Comparison of ENCODE assay signal across 22 cellular contexts in genomic region chr20:13131688-13132087, GRCh38.
"Had no signal": no experiment of that assay in that cellular context is flagged by ENCODE, and none has a peak within 500 bp of the region (broad histone marks: within the 10 kb centered on the region; RNA-seq: fewer than 3 reads in every experiment).

No MANE protein-coding gene starts in this region.

- H3K36me3 Mint-ChIP-seq: activated naive CD4-positive, alpha-beta T cell treated with anti-CD3 and anti-CD28 coated beads, Interleukin-2, amount 50 U/mL, for 72 hours; brain; stimulated activated effector memory CD8-positive, alpha-beta T cell treated with anti-CD3 and anti-CD28 coated beads, Interleukin-12 subunit alpha, Interleukin-12 subunit beta, amount 100 ng/mL, for 72 hours had no signal

- DNase-seq: activated CD4-positive, alpha-beta T cell treated with anti-CD3 and anti-CD28 coated beads for 1 hour; activated CD4-positive, alpha-beta T cell treated with anti-CD3 and anti-CD28 coated beads, Interleukin-2, amount 50 U/mL, for 1 hour; activated T-cell treated with anti-CD3 and anti-CD28 coated beads, Interleukin-2, amount 50 U/mL, for 1 hour; aorta; effector CD4-positive, alpha-beta T cell; heart right ventricle; kidney; lower lobe of right lung; nephron progenitor cell; pancreas; right lobe of liver; small intestine; stimulated activated CD4-positive, alpha-beta T cell treated with anti-CD3 and anti-CD28 coated beads, Interleukin-2, amount 100 ng/mL, for 24 hours; stomach had no signal

- ATAC-seq: activated naive CD4-positive, alpha-beta T cell treated with anti-CD3 and anti-CD28 coated beads, Interleukin-2, amount 50 U/mL, for 72 hours; activated T-helper 17 cell treated with anti-CD3 and anti-CD28 coated beads, Interleukin-2, amount 50 U/mL, for 72 hours; lower lobe of right lung; stimulated activated effector memory CD8-positive, alpha-beta T cell treated with anti-CD3 and anti-CD28 coated beads, Interleukin-12 subunit alpha, Interleukin-12 subunit beta, amount 100 ng/mL, for 72 hours had no signal

- H3K9me3 Mint-ChIP-seq: activated naive CD4-positive, alpha-beta T cell treated with anti-CD3 and anti-CD28 coated beads, Interleukin-2, amount 50 U/mL, for 72 hours; stimulated activated effector memory CD8-positive, alpha-beta T cell treated with anti-CD3 and anti-CD28 coated beads, Interleukin-12 subunit alpha, Interleukin-12 subunit beta, amount 100 ng/mL, for 72 hours had no signal

- FAIRE-seq: endometrium, kidney, pancreas, small intestine had no signal

- H3K4me3 ChIP-seq: heart right ventricle, lower lobe of right lung, pancreas, right lobe of liver, stomach, suprapubic skin, tibial nerve had no signal

- H3K27me3 ChIP-seq: heart right ventricle, pancreas, right lobe of liver, stomach, suprapubic skin, tibial nerve had no signal

- H3K27ac Mint-ChIP-seq: activated naive CD4-positive, alpha-beta T cell treated with anti-CD3 and anti-CD28 coated beads, Interleukin-2, amount 50 U/mL, for 72 hours; activated T-helper 17 cell treated with anti-CD3 and anti-CD28 coated beads, Interleukin-2, amount 50 U/mL, for 72 hours; brain; mesothelial cell of epicardium; nephron progenitor cell; stimulated activated effector memory CD8-positive, alpha-beta T cell treated with anti-CD3 and anti-CD28 coated beads, Interleukin-12 subunit alpha, Interleukin-12 subunit beta, amount 100 ng/mL, for 72 hours had no signal

- H3K4me1 ChIP-seq: heart right ventricle, lower lobe of right lung, pancreas, right lobe of liver, stomach, suprapubic skin, tibial nerve had no signal

- H3K36me3 ChIP-seq: pancreas had no signal

- H3K27ac ChIP-seq: heart right ventricle, lower lobe of right lung, pancreas, right lobe of liver, stomach, suprapubic skin, tibial nerve had no signal

- H3K4me3 Mint-ChIP-seq: activated T-helper 17 cell treated with anti-CD3 and anti-CD28 coated beads, Interleukin-2, amount 50 U/mL, for 72 hours; brain; mesothelial cell of epicardium; nephron progenitor cell; stimulated activated effector memory CD8-positive, alpha-beta T cell treated with anti-CD3 and anti-CD28 coated beads, Interleukin-12 subunit alpha, Interleukin-12 subunit beta, amount 100 ng/mL, for 72 hours had no signal

- H3K9me3 ChIP-seq: lower lobe of right lung, pancreas, right lobe of liver, stomach, suprapubic skin had no signal

- H3K4me1 Mint-ChIP-seq: activated T-helper 17 cell treated with anti-CD3 and anti-CD28 coated beads, Interleukin-2, amount 50 U/mL, for 72 hours; brain; mesothelial cell of epicardium; stimulated activated effector memory CD8-positive, alpha-beta T cell treated with anti-CD3 and anti-CD28 coated beads, Interleukin-12 subunit alpha, Interleukin-12 subunit beta, amount 100 ng/mL, for 72 hours had no signal
